In genomic region chr9:13580760-13581159, GRCh38 we compare ENCODE assay signal across 18 cellular contexts.
DNase-seq lines count a peak whose midpoint lies in the region; ATAC-seq, FAIRE-seq and TF ChIP-seq lines count a peak whose summit lies in the region.
"Had no signal": no experiment of that assay in that cellular context is flagged by ENCODE, and none has a peak within 500 bp of the region (broad histone marks: within the 10 kb centered on the region; RNA-seq: fewer than 3 reads in every experiment).

No MANE protein-coding gene starts in this region.

- intact Hi-C loops in IMR-90 (cut with micrococcal nuclease) (no loop called here), posterior vena cava (cut with DNase I) (no loop called here)
- intact Hi-C loops in activated CD4-positive, alpha-beta T cell treated with anti-CD3 and anti-CD28 coated beads for 36 hours (cut with DNase I, micrococcal nuclease): no loop called here

- no peaks in the 10 kb centered on the region for H3K79me2 ChIP-seq in H1 (ENCODE audit: control insufficient read depth in 1 of 2, insufficient read depth in 2 of 2, low read length in 2 of 2)

- H3K36me3 ChIP-seq in IMR-90 (ENCODE audit: control insufficient read depth, insufficient read depth, low read length) (no peaks in the 10 kb centered on the region), H1 (ENCODE audit: control insufficient read depth in 2 of 4, insufficient read depth in 4 of 4, low read length in 3 of 4) (no peaks in the 10 kb centered on the region), neuronal stem cell (replicated peaks in 1 of 2; ENCODE audit: control insufficient read depth in 2 of 2, insufficient read depth in 2 of 2, low read length in 2 of 2) (no peaks in the 10 kb centered on the region)
- H3K36me3 ChIP-seq: BLaER1 treated with 17β-estradiol and CSF1 and Interleukin-3, amounts not matched to agents 10 nM and 100 nM; HAP-1 had no signal

- no peak overlapping the region for H3K4me3 ChIP-seq in IMR-90 (ENCODE audit: insufficient read depth, low read depth, low read length)
- H3K4me3 ChIP-seq in H1 (ENCODE audit: extremely low read depth in 1 of 4, insufficient read depth in 2 of 4, low read depth in 3 of 4, low read length in 4 of 4): no peak overlapping the region
- H3K4me3 ChIP-seq in neuronal stem cell (ENCODE audit: low read length in 2 of 2): peak overlapping the region in 1 of 2 donors; percentile 4
- H3K4me3 ChIP-seq: BLaER1 treated with 17β-estradiol and CSF1 and Interleukin-3, amounts not matched to agents 10 nM and 100 nM; GM12878; GM23248; HAP-1 had no signal

- peaks cover 8% of the 10 kb centered on the region for H3K9me3 Mint-ChIP-seq in activated CD4-positive, alpha-beta T cell treated with anti-CD3 and anti-CD28 coated beads for 36 hours (ENCODE audit: low read depth)

- H3K4me1 Mint-ChIP-seq in activated CD4-positive, alpha-beta T cell treated with anti-CD3 and anti-CD28 coated beads for 36 hours: no peaks in the 10 kb centered on the region
- H3K4me1 Mint-ChIP-seq: B cell had no signal

- no peak overlapping the region for H4K5ac ChIP-seq in IMR-90 (ENCODE audit: low read depth, low read length)
- H4K5ac ChIP-seq in H1 (ENCODE audit: insufficient read length, low read depth, low read length): no peak overlapping the region

- H3K18ac ChIP-seq in IMR-90 (ENCODE audit: low read depth, low read length): no peak overlapping the region
- no peak overlapping the region for H3K18ac ChIP-seq in H1 (ENCODE audit: extremely low read depth, low read length)
- H3K18ac ChIP-seq in neuronal stem cell (ENCODE audit: low read length): peak overlapping the region; percentile 64

- H3K23me2 ChIP-seq in H1 (ENCODE audit: low read depth, low read length): no peaks in the 10 kb centered on the region; the same call in 1 of the 2 replicates

- no peak overlapping the region for H3K27ac ChIP-seq in 22Rv1
- H3K27ac ChIP-seq in IMR-90 (ENCODE audit: insufficient read depth, low read length): no peak overlapping the region
- H3K27ac ChIP-seq in H1 (ENCODE audit: low read depth, low read length): no peak overlapping the region
- no peak overlapping the region for H3K27ac ChIP-seq in neuronal stem cell (replicated peaks; ENCODE audit: low read length)
- H3K27ac ChIP-seq: BLaER1 treated with 17β-estradiol and CSF1 and Interleukin-3, amounts not matched to agents 10 nM and 100 nM; GM23248 had no signal

- in situ Hi-C loops in IMR-90 (cut with MboI; ENCODE audit: low sequenced_read_pairs): no loop called here

- no peaks in the 10 kb centered on the region for H3K4me1 ChIP-seq in IMR-90 (ENCODE audit: control insufficient read depth, insufficient read depth, low read length)
- peaks cover 0 to 15% (median 3%) of the 10 kb centered on the region in 4 experiments; a peak in 4 of 7 replicates for H3K4me1 ChIP-seq in H1 (replicated peaks in 1 of 4; ENCODE audit: control insufficient read depth in 3 of 4, insufficient read depth in 4 of 4, low read length in 3 of 4)
- peaks cover 0 to 7% of the 10 kb centered on the region in 2 donors for H3K4me1 ChIP-seq in neuronal stem cell (ENCODE audit: control insufficient read depth in 2 of 2, insufficient read depth in 1 of 2, low read depth in 1 of 2, low read length in 2 of 2)
- H3K4me1 ChIP-seq: BLaER1 treated with 17β-estradiol and CSF1 and Interleukin-3, amounts not matched to agents 10 nM and 100 nM had no signal

- no CpG with 5 or more reads among the region's 5 CpGs for WGBS in IMR-90 (ENCODE audit: extremely low coverage in 2 of 2, insufficient read length in 1 of 2), 2 experiments
- 93% methylated on average over 5 of the region's 5 CpGs; no CpG with 5 or more reads in 1 of the 2 experiments for WGBS in H1 (ENCODE audit: extremely low coverage in 1 of 2, insufficient coverage in 1 of 2, insufficient read length in 1 of 2, insufficient replicate concordance in 2 of 2, low coverage in 1 of 2, low lambda C conversion rate in 2 of 2, missing lambda C conversion rate in 1 of 2), 2 experiments
- WGBS in neuronal stem cell (ENCODE audit: extremely low coverage in 2 of 2, insufficient read length in 2 of 2, insufficient replicate concordance in 1 of 2), 2 donors: no CpG with 5 or more reads among the region's 5 CpGs

- H2AK5ac ChIP-seq in IMR-90 (ENCODE audit: low read depth, low read length) (no peak overlapping the region), H1 (ENCODE audit: low read depth, low read length) (no peak overlapping the region), neuronal stem cell (ENCODE audit: low read depth, low read length) (no peak overlapping the region)

- H3K4ac ChIP-seq in IMR-90 (ENCODE audit: low read depth, low read length) (no peak overlapping the region), H1 (replicated peaks; ENCODE audit: insufficient read length, low read depth, low read length) (no peak overlapping the region), neuronal stem cell (ENCODE audit: low read length) (peak overlapping the region; percentile 0)

- H4K91ac ChIP-seq in IMR-90 (ENCODE audit: insufficient read depth, low read depth, low read length) (no peak overlapping the region), H1 (replicated peaks; ENCODE audit: insufficient read length, low read length) (no peak overlapping the region), neuronal stem cell (ENCODE audit: low read depth, low read length, poor library complexity) (no peak overlapping the region)

- H2BK20ac ChIP-seq in IMR-90 (ENCODE audit: low read depth, low read length) (no peak overlapping the region), H1 (ENCODE audit: low read length) (no peak overlapping the region)

- TF ChIP-seq POLR2A in IMR-90 (IDR thresholded peaks at IDR 0.05; ENCODE audit: low read depth, low read length) (no peak), H1 (IDR thresholded peaks at IDR 0.05; ENCODE audit: control extremely low read depth in 1 of 2, low read depth in 2 of 2, low read length in 2 of 2) (no peak)

- H3K23ac ChIP-seq in IMR-90 (ENCODE audit: low read depth, low read length): no peak overlapping the region
- H3K23ac ChIP-seq in H1 (ENCODE audit: insufficient read length): no peak overlapping the region
- no peak overlapping the region for H3K23ac ChIP-seq in neuronal stem cell (ENCODE audit: low read depth, low read length, poor library complexity)

- ATAC-seq in IMR-90 (ENCODE audit: low read depth): no peak
- ATAC-seq in activated CD4-positive, alpha-beta T cell treated with anti-CD3 and anti-CD28 coated beads for 36 hours: no peak
- ATAC-seq: CD8-positive, alpha-beta T cell; GM12878 had no signal

- no peak for FAIRE-seq in H1 (lab: Jason Lieb, UNC)
- FAIRE-seq: GM12878, GM19239 had no signal

- POLR2A ChIA-PET in IMR-90 (lab: Charles Lee; ENCODE audit: unreplicated experiment) (no interaction called here), H1 (lab: Charles Lee; ENCODE audit: partially characterized antibody) (interaction anchor here (0.7 kb wide), 1 partner anchor 68 kb away, joined by 3 read pairs; no protein-coding TSS in a partner anchor)
- POLR2A ChIA-PET in activated CD4-positive, alpha-beta T cell treated with anti-CD3 and anti-CD28 coated beads for 36 hours (lab: Charles Lee): no interaction called here

- H2AFZ ChIP-seq in IMR-90 (replicated peaks; ENCODE audit: low read length, poor library complexity) (peak overlapping the region; percentile 32), H1 (ENCODE audit: low read length) (no peak overlapping the region), neuronal stem cell (ENCODE audit: low read length) (no peak overlapping the region)
- H2AFZ ChIP-seq: GM23248 had no signal

- 0 out of 2 replicates have a peak, but pooled peaks have one; percentile 10 for TF ChIP-seq CTCF in 22Rv1 (IDR thresholded peaks at IDR 0.05)
- TF ChIP-seq CTCF in IMR-90 (conservative IDR thresholded peaks at IDR 0.05; ENCODE audit: low read depth, low read length): no peak
- peak in 1 of 3 experiments; percentile 10; a peak in 2 of 4 replicates for TF ChIP-seq CTCF in H1 (IDR thresholded peaks at IDR 0.05; ENCODE audit: control extremely low read depth in 1 of 3, insufficient read depth in 1 of 3, low read depth in 1 of 3, low read length in 3 of 3)

- dilution Hi-C loops in IMR-90 (cut with HindIII; ENCODE audit: low sequenced_read_pairs, unreplicated experiment): no loop called here

- no peak for DNase-seq in IMR-90
- no peak for DNase-seq in H1 (ENCODE audit: low read depth in 1 of 2, low spot score in 2 of 2)
- no peak for DNase-seq in neuronal stem cell (ENCODE audit: low spot score)
- no peak for DNase-seq in posterior vena cava (ENCODE audit: low spot score)
- no peak for DNase-seq in GM19238 (ENCODE audit: insufficient read length, low spot score)
- DNase-seq in activated CD4-positive, alpha-beta T cell treated with anti-CD3 and anti-CD28 coated beads for 36 hours: no peak
- DNase-seq: CD8-positive, alpha-beta T cell; DMS 273 treated with DMSO at 0.1 percent for 48 hours; DMS53; DND-41; EL; GM23248 had no signal

- no peak for TF ChIP-seq RAD21 in IMR-90 (IDR thresholded peaks at IDR 0.05; ENCODE audit: low read length)
- TF ChIP-seq RAD21 in H1 (IDR thresholded peaks at IDR 0.05 in 1 of 2, conservative IDR thresholded peaks at IDR 0.05 in 1 of 2; ENCODE audit: low read depth in 2 of 2, low read length in 2 of 2): peak; percentile 39 to 60

- no peak overlapping the region for H3K9ac ChIP-seq in IMR-90 (ENCODE audit: low read depth, low read length)
- no peak overlapping the region for H3K9ac ChIP-seq in H1 (replicated peaks in 1 of 4; ENCODE audit: extremely low read depth in 1 of 4, low read depth in 3 of 4, low read length in 3 of 4)
- no peak overlapping the region for H3K9ac ChIP-seq in neuronal stem cell (ENCODE audit: low read depth, low read length, poor library complexity)
- H3K9ac ChIP-seq: BLaER1 treated with 17β-estradiol and CSF1 and Interleukin-3, amounts not matched to agents 10 nM and 100 nM; GM23248 had no signal

- H3K14ac ChIP-seq in IMR-90 (replicated peaks; ENCODE audit: low read depth, low read length) (no peak overlapping the region), H1 (ENCODE audit: insufficient read length) (no peak overlapping the region), neuronal stem cell (ENCODE audit: low read length) (no peak overlapping the region)

- H3K79me1 ChIP-seq in IMR-90 (ENCODE audit: low read depth in 1 of 2, low read length in 2 of 2): no peaks in the 10 kb centered on the region
- no peaks in the 10 kb centered on the region for H3K79me1 ChIP-seq in H1 (ENCODE audit: low read depth, low read length)
- H3K79me1 ChIP-seq in neuronal stem cell (ENCODE audit: low read depth, low read length): no peaks in the 10 kb centered on the region

- no peak overlapping the region for H2BK12ac ChIP-seq in H1 (ENCODE audit: low read depth, low read length)
- no peak overlapping the region for H2BK12ac ChIP-seq in neuronal stem cell (ENCODE audit: low read length)

- no peaks in the 10 kb centered on the region for H3K9me1 ChIP-seq in IMR-90 (ENCODE audit: insufficient read depth, low read length)

- no peaks in the 10 kb centered on the region for H3K36me3 Mint-ChIP-seq in activated CD4-positive, alpha-beta T cell treated with anti-CD3 and anti-CD28 coated beads for 36 hours (ENCODE audit: low read depth)
- H3K36me3 Mint-ChIP-seq: CD8-positive, alpha-beta T cell had no signal

- BruUV-seq in IMR-90 (replicated peaks; lab: Mats Ljungman, UMichigan): no TSS peak

- no peak overlapping the region for H2BK120ac ChIP-seq in IMR-90 (ENCODE audit: low read depth, low read length)
- no peak overlapping the region for H2BK120ac ChIP-seq in H1 (replicated peaks; ENCODE audit: low read depth, low read length)
- H2BK120ac ChIP-seq in neuronal stem cell (ENCODE audit: low read depth, low read length): no peak overlapping the region

- H3K4me2 ChIP-seq in IMR-90 (ENCODE audit: low read depth, low read length) (no peak overlapping the region), H1 (ENCODE audit: insufficient read depth in 1 of 2, low read depth in 2 of 2, low read length in 2 of 2) (no peak overlapping the region), neuronal stem cell (ENCODE audit: insufficient read depth, low read length, poor library complexity, severe bottlenecking) (no peak overlapping the region)
- H3K4me2 ChIP-seq: BLaER1 treated with 17β-estradiol and CSF1 and Interleukin-3, amounts not matched to agents 10 nM and 100 nM had no signal

- no peaks in the 10 kb centered on the region for H3K27me3 Mint-ChIP-seq in activated CD4-positive, alpha-beta T cell treated with anti-CD3 and anti-CD28 coated beads for 36 hours
- H3K27me3 Mint-ChIP-seq: B cell had no signal

- H3K27me3 ChIP-seq in IMR-90 (ENCODE audit: control insufficient read depth, insufficient read depth, low read length) (no peaks in the 10 kb centered on the region), H1 (replicated peaks in 1 of 4; ENCODE audit: control insufficient read depth in 3 of 4, extremely low read depth in 1 of 4, insufficient read depth in 3 of 4, low read length in 3 of 4) (no peaks in the 10 kb centered on the region), neuronal stem cell (ENCODE audit: control insufficient read depth in 3 of 3, insufficient read depth in 3 of 3, low read depth in 1 of 3, low read length in 3 of 3) (no peaks in the 10 kb centered on the region)
- H3K27me3 ChIP-seq: BLaER1 treated with 17β-estradiol and CSF1 and Interleukin-3, amounts not matched to agents 10 nM and 100 nM had no signal

- no peak overlapping the region for H3K4me3 Mint-ChIP-seq in activated CD4-positive, alpha-beta T cell treated with anti-CD3 and anti-CD28 coated beads for 36 hours
- H3K4me3 Mint-ChIP-seq: B cell; CD8-positive, alpha-beta T cell had no signal

- TF ChIP-seq EP300 in H1 (IDR thresholded peaks at IDR 0.05; ENCODE audit: borderline replicate concordance in 1 of 2, low read depth in 2 of 2, low read length in 2 of 2): no peak

- no peak overlapping the region for H2BK5ac ChIP-seq in IMR-90 (ENCODE audit: low read depth, low read length, poor library complexity, severe bottlenecking)
- no peak overlapping the region for H2BK5ac ChIP-seq in H1 (ENCODE audit: low read depth, low read length)
- no peak overlapping the region for H2BK5ac ChIP-seq in neuronal stem cell (ENCODE audit: low read length)

- peak overlapping the region; percentile 42 for H2AK9ac ChIP-seq in IMR-90 (replicated peaks; ENCODE audit: low read depth, low read length, poor library complexity)

- H3K9me3 ChIP-seq in IMR-90 (ENCODE audit: control insufficient read depth, insufficient read depth, low read length): no peaks in the 10 kb centered on the region
- H3K9me3 ChIP-seq in H1 (ENCODE audit: insufficient read depth in 2 of 2, low read depth in 1 of 2, low read length in 1 of 2): no peaks in the 10 kb centered on the region
- H3K9me3 ChIP-seq in neuronal stem cell (replicated peaks in 1 of 2; ENCODE audit: control insufficient read depth in 2 of 2, insufficient read depth in 1 of 2, low read depth in 1 of 2, low read length in 2 of 2): no peaks in the 10 kb centered on the region
- H3K9me3 ChIP-seq: BLaER1 treated with 17β-estradiol and CSF1 and Interleukin-3, amounts not matched to agents 10 nM and 100 nM; HAP-1 had no signal

- H3K56ac ChIP-seq in IMR-90 (ENCODE audit: extremely low read depth, insufficient read depth, low read length) (no peak overlapping the region), H1 (replicated peaks; ENCODE audit: insufficient read length, low read depth, low read length) (no peak overlapping the region)

- H2BK15ac ChIP-seq in IMR-90 (ENCODE audit: low read depth, low read length) (no peak overlapping the region), H1 (ENCODE audit: low read length) (no peak overlapping the region), neuronal stem cell (ENCODE audit: low read length) (no peak overlapping the region)

- H4K20me1 ChIP-seq in IMR-90 (ENCODE audit: insufficient read depth, low read length) (no peaks in the 10 kb centered on the region), H1 (replicated peaks in 1 of 2; ENCODE audit: control insufficient read depth in 1 of 2, insufficient read depth in 2 of 2, low read length in 2 of 2) (no peaks in the 10 kb centered on the region)
- H4K20me1 ChIP-seq: BLaER1 treated with 17β-estradiol and CSF1 and Interleukin-3, amounts not matched to agents 10 nM and 100 nM had no signal

- no peak overlapping the region for H3K27ac Mint-ChIP-seq in activated CD4-positive, alpha-beta T cell treated with anti-CD3 and anti-CD28 coated beads for 36 hours
- H3K27ac Mint-ChIP-seq: B cell; CD8-positive, alpha-beta T cell had no signal

- CTCF ChIA-PET in IMR-90 (lab: Yijun Ruan, JAX) (no interaction called here), H1 (lab: Charles Lee; ENCODE audit: partially characterized antibody) (interaction anchor here (0.8 to 1.0 kb wide), 2 partner anchors 9 to 107 kb away, joined by 3 read pairs; no protein-coding TSS in a partner anchor)
- CTCF ChIA-PET in activated CD4-positive, alpha-beta T cell treated with anti-CD3 and anti-CD28 coated beads for 36 hours (lab: Charles Lee): no interaction called here

- H4K8ac ChIP-seq in IMR-90 (ENCODE audit: low read depth in 2 of 2, low read length in 2 of 2): no peak overlapping the region
- H4K8ac ChIP-seq in H1 (ENCODE audit: extremely low read depth, insufficient read depth, low read length): no peak overlapping the region
- no peak overlapping the region for H4K8ac ChIP-seq in neuronal stem cell (ENCODE audit: low read depth, low read length)
